Comparison of ENCODE assay signal across 8 cellular contexts in genomic region chr11:95338430-95338991, GRCh38.
DNase-seq lines count a peak whose midpoint lies in the region; ATAC-seq and TF ChIP-seq lines count a peak whose summit lies in the region.

No MANE protein-coding gene starts in this region.

- no peaks in the 10 kb centered on the region for H3K9me3 ChIP-seq in ovary

- no peaks in the 10 kb centered on the region for H3K27me3 ChIP-seq in ovary

- TF ChIP-seq CTCF in fibroblast of mammary gland (conservative IDR thresholded peaks at IDR 0.05; ENCODE audit: control insufficient read depth, insufficient read depth, low read depth, low read length) (no peak), ovary (IDR thresholded peaks at IDR 0.05) (no peak)

- peak overlapping the region; percentile 50 to 85 for H3K27ac ChIP-seq in ovary

- in situ Hi-C loops in KBM-7 (cut with MboI; ENCODE audit: low pct_unique_long_range_greater_than_20kb, low sequenced_read_pairs): no loop called here

- H3K4me3 ChIP-seq in fibroblast of mammary gland (ENCODE audit: control insufficient read depth, low read depth, low read length): no peak overlapping the region
- H3K4me3 ChIP-seq in ovary: no peak overlapping the region

- TF ChIP-seq POLR2A in ovary (IDR thresholded peaks at IDR 0.05): peak; percentile 5

- WGBS in ovary, 3 donors: 2 to 3% (median 3%) methylated on average over 4 of the region's 4 CpGs

- H3K4me1 ChIP-seq in ovary (ENCODE audit: insufficient read depth): peaks cover 16% of the 10 kb centered on the region

- TF ChIP-seq EP300 in ovary (IDR thresholded peaks at IDR 0.05): no peak

- ATAC-seq in HG03139 (IDR thresholded peaks at IDR 0.05; ENCODE audit: unreplicated experiment): no peak
- ATAC-seq in HG02623 (IDR thresholded peaks at IDR 0.05; ENCODE audit: unreplicated experiment): no peak

- DNase-seq in DMS79 (lab: John Stamatoyannopoulos, UW) (peak; percentile 80), NCI-H82 treated with DMSO at 0.1 percent for 48 hours (lab: John Stamatoyannopoulos, UW; ENCODE audit: unreplicated experiment) (peak; percentile 67), fibroblast of mammary gland (ENCODE audit: low read depth) (peak; percentile 70), ovary (peak; percentile 85 to 93 (median 92)), KBM-7 (no peak)
- no peak for DNase-seq in activated CD8-positive, alpha-beta memory T cell treated with anti-CD3 and anti-CD28 coated beads, Interleukin-2, amount 50 U/mL, for 4 hours

- intact Hi-C loops in ovary (cut with DNase I): loop anchor here in 2 of 4 donors (2.0 to 5.0 kb wide), 4 partner anchors 106 to 369 kb away; partner anchors contain the start of gene SESN3 (in 1 of the 2)

- no peaks in the 10 kb centered on the region for H3K36me3 ChIP-seq in ovary

Comparison
In these comparisons a context has a peak if more than half of its experiments do, and no peak if none do; other contexts are left out.
1. DNase-seq: peak in DMS79 (single experiment), NCI-H82 treated with DMSO at 0.1 percent for 48 hours (single experiment), fibroblast of mammary gland (single experiment) and ovary (5 of 5); none in KBM-7 (single experiment) and activated CD8-positive, alpha-beta memory T cell treated with anti-CD3 and anti-CD28 coated beads, Interleukin-2, amount 50 U/mL, for 4 hours (single experiment).